21 cellular contexts compared by ENCODE assay signal in genomic region chr20:37979021-37979985, GRCh38.
"Had no signal": no experiment of that assay in that cellular context is flagged by ENCODE, and none has a peak within 500 bp of the region (broad histone marks: within the 10 kb centered on the region; RNA-seq: fewer than 3 reads in every experiment).

No MANE protein-coding gene starts in this region.

- ATAC-seq: gastroesophageal sphincter; left cardiac atrium; lower lobe of right lung; natural killer cell; right cardiac atrium; stimulated activated effector memory CD8-positive, alpha-beta T cell treated with anti-CD3 and anti-CD28 coated beads, Interleukin-12 subunit alpha, Interleukin-12 subunit beta, amount 100 ng/mL, for 72 hours had no signal

- DNase-seq: effector memory CD4-positive, alpha-beta T cell; esophagus squamous epithelium; foreskin fibroblast; immature natural killer cell; kidney; left cardiac atrium; left ventricle myocardium inferior; lower lobe of right lung; natural killer cell; nucleus accumbens; ovary; right cardiac atrium; stimulated activated CD4-positive, alpha-beta T cell treated with anti-CD3 and anti-CD28 coated beads, Interleukin-4, amount 100 ng/mL, for 1 hour; stimulated activated CD8-positive, alpha-beta memory T cell treated with anti-CD3 and anti-CD28 coated beads, Interleukin-4, amount 100 ng/mL, for 48 hours; testis had no signal

- H3K27ac Mint-ChIP-seq: immature natural killer cell; memory B cell; mesothelial cell of epicardium; natural killer cell; neural progenitor cell; stimulated activated effector memory CD8-positive, alpha-beta T cell treated with anti-CD3 and anti-CD28 coated beads, Interleukin-12 subunit alpha, Interleukin-12 subunit beta, amount 100 ng/mL, for 72 hours; stimulated activated naive CD8-positive, alpha-beta T cell treated with anti-CD3 and anti-CD28 coated beads, Interleukin-15, Interleukin-2, amounts not matched to agents 100 ng/mL and 50 ng/mL, for 24 hours had no signal

- H3K9me3 Mint-ChIP-seq: immature natural killer cell; memory B cell; mesothelial cell of epicardium; natural killer cell; neural progenitor cell; stimulated activated effector memory CD8-positive, alpha-beta T cell treated with anti-CD3 and anti-CD28 coated beads, Interleukin-12 subunit alpha, Interleukin-12 subunit beta, amount 100 ng/mL, for 72 hours; stimulated activated naive CD8-positive, alpha-beta T cell treated with anti-CD3 and anti-CD28 coated beads, Interleukin-15, Interleukin-2, amounts not matched to agents 100 ng/mL and 50 ng/mL, for 24 hours had no signal

- H3K27me3 Mint-ChIP-seq: memory B cell; stimulated activated naive CD8-positive, alpha-beta T cell treated with anti-CD3 and anti-CD28 coated beads, Interleukin-15, Interleukin-2, amounts not matched to agents 100 ng/mL and 50 ng/mL, for 24 hours had no signal

- H3K4me3 Mint-ChIP-seq: immature natural killer cell; memory B cell; mesothelial cell of epicardium; natural killer cell; neural progenitor cell; stimulated activated effector memory CD8-positive, alpha-beta T cell treated with anti-CD3 and anti-CD28 coated beads, Interleukin-12 subunit alpha, Interleukin-12 subunit beta, amount 100 ng/mL, for 72 hours; stimulated activated naive CD8-positive, alpha-beta T cell treated with anti-CD3 and anti-CD28 coated beads, Interleukin-15, Interleukin-2, amounts not matched to agents 100 ng/mL and 50 ng/mL, for 24 hours had no signal
